13 cellular contexts compared by ENCODE assay signal in genomic region chr20:22949710-22950109, GRCh38.
"Had no signal": no experiment of that assay in that cellular context is flagged by ENCODE, and none has a peak within 500 bp of the region (broad histone marks: within the 10 kb centered on the region; RNA-seq: fewer than 3 reads in every experiment).

No MANE protein-coding gene starts in this region.

- H3K4me3 ChIP-seq: cardiac muscle cell, colonic mucosa, prostate gland had no signal

- H3K27ac Mint-ChIP-seq: activated naive CD8-positive, alpha-beta T cell had no signal

- H3K4me1 ChIP-seq: colonic mucosa, prostate gland had no signal

- H3K9me3 Mint-ChIP-seq: activated T-cell treated with anti-CD3 and anti-CD28 coated beads, Interleukin-2, amount 50 U/mL, for 4 hours; nephron had no signal

- H3K9me3 ChIP-seq: colonic mucosa, prostate gland had no signal

- H3K36me3 ChIP-seq: cardiac muscle cell, colonic mucosa, prostate gland had no signal

- H3K27me3 ChIP-seq: colonic mucosa had no signal

- H3K27ac ChIP-seq: cardiac muscle cell, colonic mucosa, prostate gland had no signal

- ATAC-seq: activated CD4-positive, CD25-positive, alpha-beta regulatory T cell treated with anti-CD3 and anti-CD28 coated beads, Interleukin-2, amount 50 U/mL, for 24 hours; activated T-cell treated with anti-CD3 and anti-CD28 coated beads, Interleukin-2, amount 50 U/mL, for 4 hours; left colon had no signal

- H3K36me3 Mint-ChIP-seq: activated naive CD8-positive, alpha-beta T cell had no signal

- DNase-seq: activated effector memory CD4-positive, alpha-beta T cell treated with anti-CD3 and anti-CD28 coated beads, Interleukin-2, amount 50 U/mL, for 16 hours; activated T-cell treated with anti-CD3 and anti-CD28 coated beads, Interleukin-2, amount 50 U/mL, for 4 hours; anterior cingulate cortex; colonic mucosa; effector memory CD4-positive, alpha-beta T cell; left colon; stimulated activated CD4-positive, alpha-beta T cell treated with anti-CD3 and anti-CD28 coated beads, Interleukin-15, amount 100 ng/mL, for 24 hours; stimulated activated CD4-positive, alpha-beta T cell treated with anti-CD3 and anti-CD28 coated beads, Interleukin-4, amount 100 ng/mL, for 4 hours had no signal

- H3K4me3 Mint-ChIP-seq: activated naive CD8-positive, alpha-beta T cell; activated T-cell treated with anti-CD3 and anti-CD28 coated beads, Interleukin-2, amount 50 U/mL, for 4 hours; nephron had no signal
